Comparison of ENCODE assay signal across 1 cellular context in the genomic region with DNA sequence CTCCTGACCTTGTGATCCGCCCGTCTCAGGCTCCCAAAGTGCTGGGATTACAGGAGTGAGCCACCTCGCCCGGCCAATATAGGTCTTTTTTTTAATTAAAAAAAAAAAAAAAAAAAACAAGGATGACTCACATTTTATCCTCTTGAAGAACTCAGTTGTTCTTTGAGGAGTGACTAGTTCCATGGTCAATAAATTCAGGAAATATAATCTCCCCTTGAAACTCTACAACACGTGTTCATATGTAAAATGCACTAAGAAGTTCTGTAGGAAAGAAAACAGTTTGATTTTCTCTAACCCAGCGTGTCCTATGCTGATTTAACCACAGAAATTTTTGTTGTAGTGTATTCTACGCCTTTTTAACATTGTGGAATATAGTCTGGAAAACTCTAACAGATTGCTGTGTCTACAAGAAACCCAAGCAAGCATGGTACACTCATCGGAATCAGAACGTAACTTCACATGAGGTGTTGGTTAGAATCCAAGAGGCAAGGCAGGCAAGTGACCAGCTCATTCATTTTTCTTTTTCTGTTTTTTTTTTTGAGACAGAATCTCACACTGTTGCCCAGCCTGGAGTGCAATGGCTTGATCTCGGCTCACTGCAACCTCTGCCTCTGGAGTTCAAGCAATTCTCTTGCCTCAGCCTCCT.
TF ChIP-seq lines count a peak whose summit lies in the region.

No MANE protein-coding gene starts in this region.

TF ChIP-seq in IMR-90, 13 proteins besides CTCF, POLR2A, EP300 and RAD21:
- no peak for TF ChIP-seq MAFK (IDR thresholded peaks at IDR 0.05; ENCODE audit: low read depth, low read length)
- TF ChIP-seq, protein P1, sequence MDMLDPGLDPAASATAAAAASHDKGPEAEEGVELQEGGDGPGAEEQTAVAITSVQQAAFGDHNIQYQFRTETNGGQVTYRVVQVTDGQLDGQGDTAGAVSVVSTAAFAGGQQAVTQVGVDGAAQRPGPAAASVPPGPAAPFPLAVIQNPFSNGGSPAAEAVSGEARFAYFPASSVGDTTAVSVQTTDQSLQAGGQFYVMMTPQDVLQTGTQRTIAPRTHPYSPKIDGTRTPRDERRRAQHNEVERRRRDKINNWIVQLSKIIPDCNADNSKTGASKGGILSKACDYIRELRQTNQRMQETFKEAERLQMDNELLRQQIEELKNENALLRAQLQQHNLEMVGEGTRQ (IDR thresholded peaks at IDR 0.05; ENCODE audit: low read depth, low read length): peak; percentile 23; the same call in 1 of the 2 replicates
